ENCODE assay signal across 16 cellular contexts in genomic region chr14:38716871-38717270, GRCh38.
DNase-seq lines count a peak whose midpoint lies in the region; ATAC-seq and TF ChIP-seq lines count a peak whose summit lies in the region.
"Had no signal": no experiment of that assay in that cellular context is flagged by ENCODE, and none has a peak within 500 bp of the region (broad histone marks: within the 10 kb centered on the region; RNA-seq: fewer than 3 reads in every experiment).

No MANE protein-coding gene starts in this region.

- no peak for TF ChIP-seq CTCF in gastrocnemius medialis (IDR thresholded peaks at IDR 0.05 in 4 of 5, conservative IDR thresholded peaks at IDR 0.05 in 1 of 5)

- DNase-seq in EH (ENCODE audit: low read depth) (peak; percentile 10), NCI-H1694 (lab: John Stamatoyannopoulos, UW) (peak; percentile 94), gastrocnemius medialis (no peak), NCI-H1436 (lab: John Stamatoyannopoulos, UW) (no peak), HPDE6-E6E7 (ENCODE audit: extremely low spot score) (no peak), iPS-NIHi11 (ENCODE audit: low spot score) (no peak)
- DNase-seq: activated naive CD4-positive, alpha-beta T cell treated with anti-CD3 and anti-CD28 coated beads, Interleukin-2, amount 50 U/mL, for 16 hours; effector memory CD4-positive, alpha-beta T cell; HCEC 1CT; NCI-H524; small intestine; uterus had no signal

- H3K36me3 ChIP-seq in gastrocnemius medialis = no peaks in the 10 kb centered on the region
- H3K36me3 ChIP-seq: uterus had no signal

- TF ChIP-seq POLR2A in gastrocnemius medialis (IDR thresholded peaks at IDR 0.05) = no peak

- in situ Hi-C loops in gastrocnemius medialis (cut with MboI; ENCODE audit: low sequenced_read_pairs in 4 of 4) = loop anchor here in 1 of 4 donors (25.0 kb wide), 1 partner anchor 145 kb away; no protein-coding TSS in a partner anchor

- H3K4me3 ChIP-seq in gastrocnemius medialis = no peak overlapping the region
- H3K4me3 ChIP-seq: uterus had no signal

- H3K27ac ChIP-seq in cingulate gyrus (ENCODE audit: low read depth, low read length) = peak overlapping the region; percentile 1
- H3K27ac ChIP-seq in gastrocnemius medialis = peak overlapping the region in 1 of 4 donors; percentile 1
- H3K27ac ChIP-seq: RWPE1, uterus had no signal

- intact Hi-C loops in gastrocnemius medialis (cut with DNase I; ENCODE audit: low total_unique reads) = no loop called here

- no peaks in the 10 kb centered on the region for H3K9me3 ChIP-seq in gastrocnemius medialis
- H3K9me3 ChIP-seq: uterus had no signal

- H3K27me3 ChIP-seq in gastrocnemius medialis = no peaks in the 10 kb centered on the region
- H3K27me3 ChIP-seq: uterus had no signal

- ATAC-seq in gastrocnemius medialis (peak; percentile 44 to 62), GM18517 (IDR thresholded peaks at IDR 0.05; ENCODE audit: unreplicated experiment) (no peak)
- ATAC-seq: activated CD4-positive, CD25-positive, alpha-beta regulatory T cell treated with anti-CD3 and anti-CD28 coated beads, Interleukin-2, amount 50 U/mL, for 24 hours had no signal

- H3K4me1 ChIP-seq in gastrocnemius medialis = peaks cover 5% of the 10 kb centered on the region in 2 donors
- H3K4me1 ChIP-seq: uterus had no signal

Comparison
In these comparisons a context has a peak if more than half of its experiments do, and no peak if none do; other contexts are left out.
1. DNase-seq: peak in EH (single experiment) and NCI-H1694 (single experiment); none in gastrocnemius medialis (0 of 2), NCI-H1436 (single experiment), HPDE6-E6E7 (single experiment) and iPS-NIHi11 (single experiment).